ENCODE assay signal across 8 cellular contexts in genomic region chr4:56757821-56758400, GRCh38.
A peak's percentile ranks its signal among the peaks of the same experiment; 100 is the strongest.
DNase-seq lines count a peak whose midpoint lies in the region; ATAC-seq and TF ChIP-seq lines count a peak whose summit lies in the region.

No MANE protein-coding gene starts in this region.

- peak overlapping the region; percentile 99 for H3K27ac Mint-ChIP-seq in activated naive CD8-positive, alpha-beta T cell treated with anti-CD3 and anti-CD28 coated beads, Interleukin-2, amount 10 ng/mL, durations not matched to agents 7 days and 5 days

- no peaks in the 10 kb centered on the region for H3K36me3 Mint-ChIP-seq in activated naive CD8-positive, alpha-beta T cell treated with anti-CD3 and anti-CD28 coated beads, Interleukin-2, amount 10 ng/mL, durations not matched to agents 7 days and 5 days

- CTCF ChIA-PET in AG04449 (lab: Yijun Ruan, JAX), result interaction anchor here (1.0 to 1.5 kb wide), 4 partner anchors 8 to 181 kb away, joined by 3 to 4 read pairs (median 4); no protein-coding TSS in a partner anchor

- DNase-seq in AG04449 (ENCODE audit: low read depth, low spot score) (peak; percentile 53), GM19238 (ENCODE audit: insufficient read length, low spot score) (peak; percentile 71), SKM-1 (lab: John Stamatoyannopoulos, UW; ENCODE audit: unreplicated experiment) (peak; percentile 24), iris pigment epithelial cell (ENCODE audit: low read depth) (peak; percentile 96), NCI-H446 (lab: John Stamatoyannopoulos, UW) (no peak)
- DNase-seq in activated naive CD8-positive, alpha-beta T cell treated with anti-CD3 and anti-CD28 coated beads, Interleukin-2, amount 10 ng/mL, durations not matched to agents 7 days and 5 days, result peak; percentile 68
- peak; percentile 73 for DNase-seq in stimulated activated CD4-positive, alpha-beta T cell treated with anti-CD3 and anti-CD28 coated beads, Interleukin-2, amount 100 ng/mL, for 4 hours (ENCODE audit: low read depth)

- H3K27me3 Mint-ChIP-seq in activated naive CD8-positive, alpha-beta T cell treated with anti-CD3 and anti-CD28 coated beads, Interleukin-2, amount 10 ng/mL, durations not matched to agents 7 days and 5 days, result peaks cover 5% of the 10 kb centered on the region

- H3K9me3 Mint-ChIP-seq in activated naive CD8-positive, alpha-beta T cell treated with anti-CD3 and anti-CD28 coated beads, Interleukin-2, amount 10 ng/mL, durations not matched to agents 7 days and 5 days, result no peaks in the 10 kb centered on the region

- peak; percentile 88 for ATAC-seq in HG03280 (IDR thresholded peaks at IDR 0.05; ENCODE audit: unreplicated experiment)
- ATAC-seq in activated naive CD8-positive, alpha-beta T cell treated with anti-CD3 and anti-CD28 coated beads, Interleukin-2, amount 10 ng/mL, durations not matched to agents 7 days and 5 days (ENCODE audit: low read depth), result peak; percentile 97

- peak overlapping the region; percentile 36; the same call in 1 of the 2 replicates for H3K4me3 ChIP-seq in AG04449 (ENCODE audit: low read depth, low read length)

- POLR2A ChIA-PET in AG04449 (lab: Yijun Ruan, JAX), result interaction anchor here (0.9 to 1.5 kb wide), 2 partner anchors 29 to 117 kb away, joined by 6 to 7 read pairs; no protein-coding TSS in a partner anchor
- POLR2A ChIA-PET in activated naive CD8-positive, alpha-beta T cell treated with anti-CD3 and anti-CD28 coated beads, Interleukin-2, amount 10 ng/mL, durations not matched to agents 7 days and 5 days (lab: Charles Lee), result interaction anchor here (0.6 to 1.7 kb wide), 7 partner anchors 11 to 779 kb away, joined by 3 to 4 read pairs (median 4); partner anchors contain the start of genes PAICS and PPAT

- peaks cover 27% of the 10 kb centered on the region for H3K4me1 Mint-ChIP-seq in activated naive CD8-positive, alpha-beta T cell treated with anti-CD3 and anti-CD28 coated beads, Interleukin-2, amount 10 ng/mL, durations not matched to agents 7 days and 5 days

- no peak for TF ChIP-seq CTCF in AG04449 (IDR thresholded peaks at IDR 0.05; ENCODE audit: insufficient read depth, low read length, missing control alignments)

- peak overlapping the region; percentile 81 for H3K4me3 Mint-ChIP-seq in activated naive CD8-positive, alpha-beta T cell treated with anti-CD3 and anti-CD28 coated beads, Interleukin-2, amount 10 ng/mL, durations not matched to agents 7 days and 5 days

Comparison
In these comparisons a context has a peak if more than half of its experiments do, and no peak if none do; other contexts are left out.
1. DNase-seq: peak in AG04449 (single experiment), GM19238 (single experiment), SKM-1 (single experiment), activated naive CD8-positive, alpha-beta T cell treated with anti-CD3 and anti-CD28 coated beads, Interleukin-2, amount 10 ng/mL, durations not matched to agents 7 days and 5 days (single experiment), iris pigment epithelial cell (single experiment) and stimulated activated CD4-positive, alpha-beta T cell treated with anti-CD3 and anti-CD28 coated beads, Interleukin-2, amount 100 ng/mL, for 4 hours (single experiment); none in NCI-H446 (0 of 2).